In the genomic region with DNA sequence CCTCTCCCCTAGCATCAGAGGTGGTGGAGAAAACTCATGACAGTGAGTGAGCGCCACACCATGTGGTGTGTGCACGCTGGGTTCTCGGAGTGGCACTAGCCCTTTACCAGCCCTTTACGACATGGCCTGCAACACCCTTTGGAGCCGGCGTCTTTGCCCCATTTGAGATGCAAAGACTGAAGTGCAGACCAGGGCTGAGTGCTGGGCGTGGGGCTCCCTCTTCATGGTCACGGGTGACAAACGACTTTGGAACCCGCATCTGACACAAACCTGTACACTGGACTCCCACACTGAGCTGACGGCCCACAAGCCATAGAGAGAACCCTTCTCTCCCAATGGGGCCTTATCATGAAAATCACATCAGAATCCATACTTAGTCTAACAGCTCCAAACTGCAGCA, we compare ENCODE assay signal across 8 cellular contexts.
"Had no signal": no experiment of that assay in that cellular context is flagged by ENCODE, and none has a peak within 500 bp of the region (broad histone marks: within the 10 kb centered on the region; RNA-seq: fewer than 3 reads in every experiment).

No MANE protein-coding gene starts in this region.

- H3K4me3 ChIP-seq: GM23338, HAP-1 had no signal

- H3K4me2 ChIP-seq: GM23338 had no signal

- DNase-seq: H7, HFFc6 had no signal

- H3K27ac ChIP-seq: HL-60 had no signal

- H3K36me3 Mint-ChIP-seq: IgD-negative memory B cell had no signal

- H3K4me1 Mint-ChIP-seq: IgD-negative memory B cell had no signal

- H3K27ac Mint-ChIP-seq: GM23338, HFFc6, IgD-negative memory B cell had no signal

- H3K4me3 Mint-ChIP-seq: GM23338, HFFc6, IgD-negative memory B cell had no signal

- FAIRE-seq: HepG2 had no signal

- H3K9me3 ChIP-seq: HAP-1 had no signal

- H3K9me3 Mint-ChIP-seq: HFFc6 had no signal

- H3K36me3 ChIP-seq: HAP-1 had no signal

- H2AFZ ChIP-seq: GM23338 had no signal

- ATAC-seq: GM23338, HCT116, HepG2 had no signal
